28 cellular contexts compared by ENCODE assay signal in the genomic region with DNA sequence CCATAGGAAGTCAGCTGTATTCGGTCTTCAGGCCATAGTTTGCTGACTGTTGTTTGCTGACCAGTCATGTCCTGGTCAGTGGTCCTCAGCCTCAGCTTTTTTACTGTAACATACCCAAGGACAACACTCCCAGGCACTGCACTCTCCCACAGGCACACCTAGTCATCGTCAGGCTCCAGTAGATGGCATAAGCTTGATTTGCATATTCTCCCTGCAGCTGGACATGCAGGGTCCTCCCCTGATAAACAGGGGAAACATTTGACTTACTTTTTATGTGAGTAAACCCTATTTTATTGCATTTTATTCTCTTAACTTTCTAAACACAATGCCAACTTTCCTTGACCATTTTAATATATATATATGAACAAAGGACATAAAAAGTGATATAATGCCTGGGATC. TPM values are rescaled to one million over a fixed set of nuclear protein-coding genes. Genes with fewer than 3 reads are reported as not detected.
A peak's percentile ranks its signal among the peaks of the same experiment; 100 is the strongest.
DNase-seq lines count a peak whose midpoint lies in the region; ATAC-seq and TF ChIP-seq lines count a peak whose summit lies in the region.
"Had no signal": no experiment of that assay in that cellular context is flagged by ENCODE, and none has a peak within 500 bp of the region (broad histone marks: within the 10 kb centered on the region; RNA-seq: fewer than 3 reads in every experiment).

No MANE protein-coding gene starts in this region.

- H3K27ac ChIP-seq in CD4-positive, alpha-beta T cell (ENCODE audit: low read depth, low read length): no peak overlapping the region
- H3K27ac ChIP-seq: ascending aorta, gastroesophageal sphincter, hepatocyte, HL-60, neural progenitor cell, skin epidermis, testis, WERI-Rb-1 had no signal

- H3K27me3 ChIP-seq in CD4-positive, alpha-beta T cell (ENCODE audit: control insufficient read depth, insufficient read depth, low read length): no peaks in the 10 kb centered on the region
- H3K27me3 ChIP-seq: ascending aorta, gastroesophageal sphincter, hepatocyte, neural progenitor cell, testis had no signal

- no peak for DNase-seq in activated CD8-positive, alpha-beta T cell treated with anti-CD3 and anti-CD28 coated beads for 36 hours
- no peak for DNase-seq in activated CD8-positive, alpha-beta T cell treated with anti-CD3 and anti-CD28 coated beads, Interleukin-2, amount 10 ng/mL, durations not matched to agents 7 days and 5 days
- DNase-seq in CD4-positive, alpha-beta T cell: no peak
- DNase-seq in T-helper 17 cell: no peak
- DNase-seq in naive thymus-derived CD8-positive, alpha-beta T cell: no peak
- DNase-seq in NK-92 treated with Interleukin-12 subunit alpha and Interleukin-12 subunit beta, amount 100 ng/mL, for 24 hours (lab: John Stamatoyannopoulos, UW): no peak
- DNase-seq: activated CD4-positive, alpha-beta T cell treated with anti-CD3 and anti-CD28 coated beads, Interleukin-2, amount 10 ng/mL, durations not matched to agents 24 days and 14 days; effector CD4-positive, alpha-beta T cell; KG1; left cardiac atrium; NCI-H2029; NCI-H2227 treated with DMSO at 0.1 percent for 48 hours; NCI-H748 treated with DMSO at 0.1 percent for 48 hours; stimulated activated naive CD4-positive, alpha-beta T cell treated with Interleukin-2 at 50 U/mL for 16 hours; testis; WERI-Rb-1 had no signal

- peaks cover 89% of the 10 kb centered on the region for H3K4me1 Mint-ChIP-seq in activated CD8-positive, alpha-beta T cell treated with anti-CD3 and anti-CD28 coated beads for 36 hours (ENCODE audit: low read depth)
- peaks cover 95% of the 10 kb centered on the region for H3K4me1 Mint-ChIP-seq in activated CD8-positive, alpha-beta T cell treated with anti-CD3 and anti-CD28 coated beads, Interleukin-2, amount 10 ng/mL, durations not matched to agents 7 days and 5 days (ENCODE audit: low read depth)
- peaks cover 91% of the 10 kb centered on the region for H3K4me1 Mint-ChIP-seq in CD4-positive, alpha-beta T cell (ENCODE audit: low read depth)
- H3K4me1 Mint-ChIP-seq in T-helper 17 cell: peaks cover 50% of the 10 kb centered on the region
- peaks cover 43 to 98% (median 94%) of the 10 kb centered on the region in 4 donors for H3K4me1 Mint-ChIP-seq in naive thymus-derived CD8-positive, alpha-beta T cell

- no peak for TF ChIP-seq CTCF in activated CD8-positive, alpha-beta T cell treated with anti-CD3 and anti-CD28 coated beads for 36 hours (IDR thresholded peaks at IDR 0.05)
- no peak for TF ChIP-seq CTCF in CD4-positive, alpha-beta T cell (IDR thresholded peaks at IDR 0.05)

- CTCF ChIA-PET in activated CD8-positive, alpha-beta T cell treated with anti-CD3 and anti-CD28 coated beads for 36 hours (lab: Charles Lee): interaction anchor here (1.1 to 15.2 kb wide), 3 partner anchors 10 to 75 kb away, joined by 4 to 212 read pairs (median 4); a partner anchor contains a TSS
- CTCF ChIA-PET in activated CD8-positive, alpha-beta T cell treated with anti-CD3 and anti-CD28 coated beads, Interleukin-2, amount 10 ng/mL, durations not matched to agents 7 days and 5 days (lab: Charles Lee): interaction anchor here (1.5 to 5.7 kb wide), 3 partner anchors 10 to 24 kb away, joined by 4 to 97 read pairs (median 11); a partner anchor contains a TSS
- CTCF ChIA-PET in CD4-positive, alpha-beta T cell (lab: Charles Lee): interaction anchor here (1.4 to 2.1 kb wide), 2 partner anchors 8 to 20 kb away, joined by 3 to 11 read pairs; no protein-coding TSS in a partner anchor

- H3K9me3 ChIP-seq in CD4-positive, alpha-beta T cell (ENCODE audit: control insufficient read depth, low read length): no peaks in the 10 kb centered on the region
- H3K9me3 ChIP-seq in T-helper 17 cell (ENCODE audit: control insufficient read depth, low read length, poor library complexity, severe bottlenecking): no peaks in the 10 kb centered on the region
- H3K9me3 ChIP-seq: ascending aorta, gastroesophageal sphincter, testis had no signal

- no peak overlapping the region for H3K4me3 Mint-ChIP-seq in activated CD8-positive, alpha-beta T cell treated with anti-CD3 and anti-CD28 coated beads for 36 hours
- no peak overlapping the region for H3K4me3 Mint-ChIP-seq in activated CD8-positive, alpha-beta T cell treated with anti-CD3 and anti-CD28 coated beads, Interleukin-2, amount 10 ng/mL, durations not matched to agents 7 days and 5 days
- no peak overlapping the region for H3K4me3 Mint-ChIP-seq in CD4-positive, alpha-beta T cell
- H3K4me3 Mint-ChIP-seq in T-helper 17 cell: no peak overlapping the region
- H3K4me3 Mint-ChIP-seq in naive thymus-derived CD8-positive, alpha-beta T cell: peak overlapping the region in 5 of 10 donors; percentile 8 to 30 (median 19)
- H3K4me3 Mint-ChIP-seq: activated CD4-positive, alpha-beta T cell treated with anti-CD3 and anti-CD28 coated beads, Interleukin-2, amount 10 ng/mL, durations not matched to agents 24 days and 14 days; CD14-positive monocyte; neural progenitor cell had no signal

- H3K27ac Mint-ChIP-seq in activated CD8-positive, alpha-beta T cell treated with anti-CD3 and anti-CD28 coated beads for 36 hours: peak overlapping the region; percentile 72
- no peak overlapping the region for H3K27ac Mint-ChIP-seq in activated CD8-positive, alpha-beta T cell treated with anti-CD3 and anti-CD28 coated beads, Interleukin-2, amount 10 ng/mL, durations not matched to agents 7 days and 5 days
- H3K27ac Mint-ChIP-seq in CD4-positive, alpha-beta T cell: peak overlapping the region; percentile 71
- H3K27ac Mint-ChIP-seq in T-helper 17 cell: peak overlapping the region; percentile 49
- H3K27ac Mint-ChIP-seq in naive thymus-derived CD8-positive, alpha-beta T cell: peak overlapping the region in 9 of 10 donors; percentile 37 to 97 (median 84)
- H3K27ac Mint-ChIP-seq: activated T-helper 2 cell treated with anti-CD3 and anti-CD28 coated beads, Interferon-gamma antibody, Interleukin-2, Interleukin-4, amounts not matched to agents 10 μg/mL and 5 μg/mL and 100 μg/mL, durations not matched to agents 14 hours and 24 hours and 36 hours; neural progenitor cell had no signal

- peaks cover 55% of the 10 kb centered on the region for H3K36me3 Mint-ChIP-seq in activated CD8-positive, alpha-beta T cell treated with anti-CD3 and anti-CD28 coated beads for 36 hours (ENCODE audit: low read depth)
- peaks cover 72% of the 10 kb centered on the region for H3K36me3 Mint-ChIP-seq in activated CD8-positive, alpha-beta T cell treated with anti-CD3 and anti-CD28 coated beads, Interleukin-2, amount 10 ng/mL, durations not matched to agents 7 days and 5 days (ENCODE audit: low read depth)
- H3K36me3 Mint-ChIP-seq in CD4-positive, alpha-beta T cell (ENCODE audit: low read depth): peaks cover 76% of the 10 kb centered on the region
- H3K36me3 Mint-ChIP-seq in T-helper 17 cell (ENCODE audit: low read depth): peaks cover 3% of the 10 kb centered on the region
- H3K36me3 Mint-ChIP-seq in naive thymus-derived CD8-positive, alpha-beta T cell: peaks cover 0 to 48% (median 15%) of the 10 kb centered on the region in 3 donors
- H3K36me3 Mint-ChIP-seq: neural progenitor cell had no signal

- POLR2A ChIA-PET in activated CD8-positive, alpha-beta T cell treated with anti-CD3 and anti-CD28 coated beads for 36 hours (lab: Charles Lee): interaction anchor here (1.1 to 1.7 kb wide), 5 partner anchors 9 to 26 kb away, joined by 3 to 6 read pairs (median 5); no protein-coding TSS in a partner anchor
- POLR2A ChIA-PET in activated CD8-positive, alpha-beta T cell treated with anti-CD3 and anti-CD28 coated beads, Interleukin-2, amount 10 ng/mL, durations not matched to agents 7 days and 5 days (lab: Charles Lee): interaction anchor here (1.8 kb wide), 1 partner anchor 10 kb away, joined by 6 read pairs; no protein-coding TSS in a partner anchor
- POLR2A ChIA-PET in CD4-positive, alpha-beta T cell (lab: Charles Lee): interaction anchor here (0.9 to 11.7 kb wide), 4 partner anchors 9 to 137 kb away, joined by 3 to 251 read pairs (median 8); a partner anchor contains a TSS
- POLR2A ChIA-PET in naive thymus-derived CD8-positive, alpha-beta T cell (lab: Charles Lee): interaction anchor here (0.6 to 12.7 kb wide), 4 partner anchors 10 to 98 kb away, joined by 3 to 278 read pairs (median 19); a partner anchor contains a TSS

- no peaks in the 10 kb centered on the region for H3K27me3 Mint-ChIP-seq in activated CD8-positive, alpha-beta T cell treated with anti-CD3 and anti-CD28 coated beads for 36 hours
- no peaks in the 10 kb centered on the region for H3K27me3 Mint-ChIP-seq in activated CD8-positive, alpha-beta T cell treated with anti-CD3 and anti-CD28 coated beads, Interleukin-2, amount 10 ng/mL, durations not matched to agents 7 days and 5 days (ENCODE audit: low read depth)
- H3K27me3 Mint-ChIP-seq in CD4-positive, alpha-beta T cell: no peaks in the 10 kb centered on the region
- H3K27me3 Mint-ChIP-seq in T-helper 17 cell: no peaks in the 10 kb centered on the region
- H3K27me3 Mint-ChIP-seq in naive thymus-derived CD8-positive, alpha-beta T cell: no peaks in the 10 kb centered on the region
- H3K27me3 Mint-ChIP-seq: activated CD4-positive, alpha-beta T cell treated with anti-CD3 and anti-CD28 coated beads, Interleukin-2, amount 10 ng/mL, durations not matched to agents 24 days and 14 days had no signal

- ATAC-seq in activated CD8-positive, alpha-beta T cell treated with anti-CD3 and anti-CD28 coated beads for 36 hours: no peak
- ATAC-seq in activated CD8-positive, alpha-beta T cell treated with anti-CD3 and anti-CD28 coated beads, Interleukin-2, amount 10 ng/mL, durations not matched to agents 7 days and 5 days: no peak
- no peak for ATAC-seq in CD4-positive, alpha-beta T cell (ENCODE audit: poor library complexity)
- no peak for ATAC-seq in T-helper 17 cell
- no peak for ATAC-seq in naive thymus-derived CD8-positive, alpha-beta T cell
- no peak for ATAC-seq in GM18868 (IDR thresholded peaks at IDR 0.05; ENCODE audit: unreplicated experiment)
- no peak for ATAC-seq in GM18511 (IDR thresholded peaks at IDR 0.05; ENCODE audit: unreplicated experiment)
- ATAC-seq: activated naive CD4-positive, alpha-beta T cell treated with anti-CD3 and anti-CD28 coated beads, Interleukin-2, amount 50 U/mL, for 72 hours; gastroesophageal sphincter; HCT116; left cardiac atrium had no signal

- intact Hi-C loops in activated CD8-positive, alpha-beta T cell treated with anti-CD3 and anti-CD28 coated beads for 36 hours (cut with micrococcal nuclease): no loop called here
- intact Hi-C loops in CD4-positive, alpha-beta T cell (cut with DNase I, micrococcal nuclease): no loop called here

- peaks cover 3% of the 10 kb centered on the region for H3K9me3 Mint-ChIP-seq in activated CD8-positive, alpha-beta T cell treated with anti-CD3 and anti-CD28 coated beads for 36 hours
- H3K9me3 Mint-ChIP-seq in activated CD8-positive, alpha-beta T cell treated with anti-CD3 and anti-CD28 coated beads, Interleukin-2, amount 10 ng/mL, durations not matched to agents 7 days and 5 days (ENCODE audit: insufficient read depth): no peaks in the 10 kb centered on the region
- no peaks in the 10 kb centered on the region for H3K9me3 Mint-ChIP-seq in CD4-positive, alpha-beta T cell
- peaks cover 0 to 5% (median 0%) of the 10 kb centered on the region in 9 donors for H3K9me3 Mint-ChIP-seq in naive thymus-derived CD8-positive, alpha-beta T cell
- H3K9me3 Mint-ChIP-seq: activated T-helper 2 cell treated with anti-CD3 and anti-CD28 coated beads, Interferon-gamma antibody, Interleukin-2, Interleukin-4, amounts not matched to agents 10 μg/mL and 5 μg/mL and 100 μg/mL, durations not matched to agents 14 hours and 24 hours and 36 hours; neural progenitor cell had no signal

RNA-seq across cellular contexts. Expression of a gene that starts 22.8 kb away (rescaled TPM):
- total RNA-seq in activated CD8-positive, alpha-beta T cell treated with anti-CD3 and anti-CD28 coated beads for 36 hours: 10 to 100 TPM; 63.0 to 66.5 TPM
- 100 to 1,000 TPM in 1 of 2 experiments, 10 to 100 TPM in 1; 94.6 to 101 TPM for total RNA-seq in activated CD8-positive, alpha-beta T cell treated with anti-CD3 and anti-CD28 coated beads, Interleukin-2, amount 10 ng/mL, durations not matched to agents 7 days and 5 days
- total RNA-seq in CD4-positive, alpha-beta T cell: 10 to 100 TPM; 46.4 to 46.6 TPM
- 10 to 100 TPM; 70.2 to 71.0 TPM for total RNA-seq in T-helper 17 cell
- 100 to 1,000 TPM; 118 to 123 TPM for total RNA-seq in naive thymus-derived CD8-positive, alpha-beta T cell
- 100 to 1,000 TPM in 1 of 3 donors, 10 to 100 TPM in 2; 95.3 to 101 (median 96.9) TPM for polyA plus RNA-seq in naive thymus-derived CD8-positive, alpha-beta T cell
